In the genomic region with DNA sequence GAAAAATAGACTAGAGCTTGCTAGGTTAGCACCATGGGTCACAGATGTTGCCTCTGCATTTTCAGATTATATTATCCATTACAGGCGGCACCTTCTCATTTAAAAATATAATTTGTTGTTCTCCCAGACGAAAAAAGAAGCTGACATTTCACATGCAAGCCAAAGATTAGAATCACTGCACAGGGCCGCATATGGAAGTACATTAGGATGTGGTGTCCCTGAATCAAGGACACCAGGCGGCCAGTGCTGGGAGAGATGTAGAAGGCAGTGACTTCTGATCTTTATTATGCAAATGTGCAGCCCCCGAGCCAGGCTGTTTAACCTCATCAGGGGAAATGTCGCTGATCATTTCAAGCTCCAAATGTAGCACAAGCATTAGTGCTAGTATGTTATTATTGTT, we compare ENCODE assay signal across 8 cellular contexts. TPM values are rescaled to one million over a fixed set of nuclear protein-coding genes. Genes with fewer than 3 reads are reported as not detected.
"Had no signal": no experiment of that assay in that cellular context is flagged by ENCODE, and none has a peak within 500 bp of the region (broad histone marks: within the 10 kb centered on the region; RNA-seq: fewer than 3 reads in every experiment).

No MANE protein-coding gene starts in this region.

- H3K36me3 Mint-ChIP-seq: IgD-negative memory B cell had no signal

- DNase-seq: H9, HCEC 1CT had no signal

- H3K4me2 ChIP-seq: GM23338 had no signal

- H3K27ac Mint-ChIP-seq: GM23338, H9, IgD-negative memory B cell had no signal

- H3K9me3 Mint-ChIP-seq: H9 had no signal

- H3K4me3 Mint-ChIP-seq: GM23338, H9 had no signal

- ATAC-seq: GM23338, HepG2 had no signal

- H3K4me3 ChIP-seq: GM23338 had no signal

- H3K27ac ChIP-seq: HL-60 had no signal

RNA-seq across cellular contexts. Expression of a gene that starts 22.8 kb away (rescaled TPM):
- total RNA-seq: GM23338, H1, H9, HT1080 had no signal
- polyA plus RNA-seq: IgD-negative memory B cell had no signal
